Comparison of ENCODE assay signal across 7 cellular contexts in genomic region chr7:74203157-74203556, GRCh38.
A peak's percentile ranks its signal among the peaks of the same experiment; 100 is the strongest.
DNase-seq lines count a peak whose midpoint lies in the region; ATAC-seq and TF ChIP-seq lines count a peak whose summit lies in the region.

No MANE protein-coding gene starts in this region.

- TF ChIP-seq CTCF in cardiac fibroblast (IDR thresholded peaks at IDR 0.05; ENCODE audit: low read depth, low read length) = peak; percentile 61

- no peak overlapping the region for H3K4me3 ChIP-seq in cardiac fibroblast (replicated peaks in 1 of 2; ENCODE audit: low read depth in 2 of 2, low read length in 2 of 2)

- ATAC-seq in GM19467 (IDR thresholded peaks at IDR 0.05; ENCODE audit: unreplicated experiment) = no peak
- no peak for ATAC-seq in GM21825 (IDR thresholded peaks at IDR 0.05; ENCODE audit: unreplicated experiment)
- no peak for ATAC-seq in HG03159 (IDR thresholded peaks at IDR 0.05; ENCODE audit: unreplicated experiment)

- DNase-seq in GM03348 (ENCODE audit: low spot score) (peak; percentile 70), NAMALWA (ENCODE audit: low spot score) (peak; percentile 88), cardiac fibroblast (ENCODE audit: low read depth in 2 of 2) (peak; percentile 53 to 73), midbrain (lab: John Stamatoyannopoulos, UW) (peak; percentile 47)
